Comparison of ENCODE assay signal across 11 cellular contexts in the genomic region with DNA sequence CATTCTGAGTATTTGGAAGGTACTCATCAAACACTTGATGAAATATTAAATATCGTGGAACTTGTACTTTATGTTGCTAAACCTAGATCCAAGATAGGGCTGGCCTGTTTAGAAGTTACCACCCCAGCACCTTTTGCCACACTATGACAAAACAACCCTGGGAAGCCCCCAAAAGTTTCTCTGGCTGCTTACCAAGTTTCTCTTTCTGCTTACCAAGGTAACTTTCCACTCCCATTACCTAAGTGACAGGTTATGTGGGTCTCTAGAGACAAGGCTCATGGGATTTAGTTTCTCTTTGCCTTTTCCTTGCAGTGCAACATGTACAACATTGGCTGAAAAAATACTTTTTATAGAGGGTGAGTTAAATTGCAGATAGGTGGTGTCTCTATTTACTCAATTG. TPM values are rescaled to one million over a fixed set of nuclear protein-coding genes. Genes with fewer than 3 reads are reported as not detected.
DNase-seq lines count a peak whose midpoint lies in the region; ATAC-seq and TF ChIP-seq lines count a peak whose summit lies in the region.
"Had no signal": no experiment of that assay in that cellular context is flagged by ENCODE, and none has a peak within 500 bp of the region (broad histone marks: within the 10 kb centered on the region; RNA-seq: fewer than 3 reads in every experiment).

No MANE protein-coding gene starts in this region.

- no peak overlapping the region for H3K4me3 Mint-ChIP-seq in activated naive CD8-positive, alpha-beta T cell
- H3K4me3 Mint-ChIP-seq in osteocyte (ENCODE audit: unreplicated experiment) = no peak overlapping the region

- no peak overlapping the region for H3K4me3 ChIP-seq in WERI-Rb-1 (ENCODE audit: low read depth, low read length)
- H3K4me3 ChIP-seq: esophagus muscularis mucosa had no signal

- H3K9me3 ChIP-seq in WERI-Rb-1 (ENCODE audit: severe bottlenecking) = no peaks in the 10 kb centered on the region
- H3K9me3 ChIP-seq: esophagus muscularis mucosa had no signal

- H3K9me3 Mint-ChIP-seq in activated naive CD8-positive, alpha-beta T cell (ENCODE audit: low read depth) = no peaks in the 10 kb centered on the region
- no peaks in the 10 kb centered on the region for H3K9me3 Mint-ChIP-seq in osteocyte (ENCODE audit: unreplicated experiment)

- no peak for DNase-seq in stimulated activated CD4-positive, alpha-beta T cell treated with anti-CD3 and anti-CD28 coated beads, Interleukin-12 subunit alpha, Interleukin-12 subunit beta, amount 100 ng/mL, for 4 hours
- DNase-seq in NCI-H524 treated with DMSO at 0.1 percent for 48 hours (lab: John Stamatoyannopoulos, UW) = no peak
- no peak for DNase-seq in osteocyte (ENCODE audit: extremely low spot score, unreplicated experiment)
- no peak for DNase-seq in WERI-Rb-1
- DNase-seq: caudate nucleus, NCI-H82 had no signal

- TF ChIP-seq CTCF in osteocyte (IDR thresholded peaks at IDR 0.05) (no peak), WERI-Rb-1 (IDR thresholded peaks at IDR 0.05; ENCODE audit: low read depth, low read length) (no peak)

- no peaks in the 10 kb centered on the region for H3K27me3 ChIP-seq in WERI-Rb-1 (ENCODE audit: insufficient read depth, low read depth, severe bottlenecking)
- H3K27me3 ChIP-seq: esophagus muscularis mucosa had no signal

- ATAC-seq in GM18858 (IDR thresholded peaks at IDR 0.05; ENCODE audit: unreplicated experiment) (peak; percentile 62), GM21367 (IDR thresholded peaks at IDR 0.05; ENCODE audit: unreplicated experiment) (peak; percentile 56), HG03045 (IDR thresholded peaks at IDR 0.05; ENCODE audit: unreplicated experiment) (peak; percentile 69)

- peak overlapping the region; percentile 51 for H3K27ac Mint-ChIP-seq in activated naive CD8-positive, alpha-beta T cell
- no peak overlapping the region for H3K27ac Mint-ChIP-seq in osteocyte (ENCODE audit: unreplicated experiment)

- no peaks in the 10 kb centered on the region for H3K27me3 Mint-ChIP-seq in activated naive CD8-positive, alpha-beta T cell
- no peaks in the 10 kb centered on the region for H3K27me3 Mint-ChIP-seq in osteocyte (ENCODE audit: unreplicated experiment)

- no peaks in the 10 kb centered on the region for H3K36me3 Mint-ChIP-seq in activated naive CD8-positive, alpha-beta T cell
- no peaks in the 10 kb centered on the region for H3K36me3 Mint-ChIP-seq in osteocyte (ENCODE audit: unreplicated experiment)

- H3K27ac ChIP-seq in WERI-Rb-1 = no peak overlapping the region
- H3K27ac ChIP-seq: esophagus muscularis mucosa had no signal

- H3K36me3 ChIP-seq in WERI-Rb-1 = no peaks in the 10 kb centered on the region
- H3K36me3 ChIP-seq: esophagus muscularis mucosa had no signal

- peaks cover 16% of the 10 kb centered on the region for H3K4me1 Mint-ChIP-seq in activated naive CD8-positive, alpha-beta T cell (ENCODE audit: low read depth)
- H3K4me1 Mint-ChIP-seq in osteocyte (ENCODE audit: unreplicated experiment) = no peaks in the 10 kb centered on the region

RNA-seq across cellular contexts. Expression of a gene that starts 28.9 kb away (rescaled TPM):
- 44.5 and 45.2 TPM in 2 replicates for total RNA-seq in osteocyte

RNA-seq across cellular contexts. Expression of a gene that starts 54.9 kb away (rescaled TPM):
- total RNA-seq in osteocyte = 45.5 and 49.1 TPM in 2 replicates
